ENCODE assay signal across 8 cellular contexts in the genomic region with DNA sequence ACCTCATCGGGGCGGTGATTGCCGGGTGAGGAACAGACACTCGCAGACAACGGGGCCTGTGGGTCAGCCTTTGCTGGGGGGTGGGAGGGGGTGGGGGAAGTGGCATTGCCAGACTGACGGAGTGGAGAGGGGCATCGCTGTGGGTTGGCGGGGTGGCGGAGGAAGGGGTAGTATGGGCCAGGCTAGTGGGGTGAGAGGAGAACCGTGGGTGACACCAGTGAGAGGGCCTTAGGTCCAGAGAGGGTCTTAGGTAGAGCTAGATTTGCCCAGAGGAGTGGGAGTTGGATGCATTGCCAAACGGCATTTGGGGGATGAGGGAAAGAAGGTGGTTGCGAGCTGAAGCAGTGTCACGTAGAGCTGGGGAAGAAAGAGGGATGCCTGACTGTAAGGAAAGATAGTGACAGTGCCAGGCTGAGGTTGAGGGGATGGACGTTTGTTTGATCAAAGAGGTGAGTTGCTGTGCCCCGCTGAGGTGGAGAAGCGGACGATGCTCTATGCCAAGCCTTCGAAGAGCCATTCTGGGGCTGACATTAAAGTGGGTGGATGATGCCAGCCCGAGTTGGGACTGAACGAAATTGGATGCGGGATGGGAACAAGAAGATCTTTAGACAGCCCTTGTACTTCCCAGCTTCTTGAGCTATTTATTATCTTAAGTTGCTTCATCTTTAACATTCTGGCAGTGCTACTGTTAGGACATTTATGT. TPM values are rescaled to one million over a fixed set of nuclear protein-coding genes. Genes with fewer than 3 reads are reported as not detected.
DNase-seq lines count a peak whose midpoint lies in the region; ATAC-seq and TF ChIP-seq lines count a peak whose summit lies in the region.

No MANE protein-coding gene starts in this region.

- peaks cover 8% of the 10 kb centered on the region for H3K36me3 ChIP-seq in ectodermal cell (ENCODE audit: control insufficient read depth, insufficient read depth, low read length)
- H3K36me3 ChIP-seq in neural cell (ENCODE audit: insufficient read depth, low read length) = no peaks in the 10 kb centered on the region

- no peak for TF ChIP-seq EP300 in neural cell (conservative IDR thresholded peaks at IDR 0.05; ENCODE audit: poor library complexity, severe bottlenecking)

- H3K9me3 ChIP-seq in CD4-positive, alpha-beta T cell (ENCODE audit: control insufficient read depth, low read length) = no peaks in the 10 kb centered on the region
- H3K9me3 ChIP-seq in ectodermal cell (ENCODE audit: control insufficient read depth, low read length) = no peaks in the 10 kb centered on the region
- H3K9me3 ChIP-seq in neural cell (ENCODE audit: low read length) = no peaks in the 10 kb centered on the region

- 14 to 16% methylated on average over 21 of the region's 21 CpGs for WGBS in ectodermal cell, 2 experiments

- peak overlapping the region; percentile 94 for H3K27ac ChIP-seq in CD4-positive, alpha-beta T cell (ENCODE audit: low read depth, low read length)
- H3K27ac ChIP-seq in ectodermal cell (ENCODE audit: insufficient read depth, low read depth, low read length, poor library complexity, severe bottlenecking) = no peak overlapping the region
- peak overlapping the region; percentile 81 for H3K27ac ChIP-seq in neural cell (ENCODE audit: low read length)

- peaks cover 15% of the 10 kb centered on the region for H3K79me2 ChIP-seq in neural cell (replicated peaks; ENCODE audit: insufficient read depth, low read length)

- H4K20me1 ChIP-seq in neural cell (ENCODE audit: insufficient read depth) = no peaks in the 10 kb centered on the region

- H3K4me1 ChIP-seq in ectodermal cell (ENCODE audit: control insufficient read depth, insufficient read depth, low read length) = no peaks in the 10 kb centered on the region

- H3K4me1 Mint-ChIP-seq in CD4-positive, alpha-beta T cell (ENCODE audit: low read depth) = peaks cover 72% of the 10 kb centered on the region

- intact Hi-C loops in CD4-positive, alpha-beta T cell (cut with DNase I, micrococcal nuclease) = loop anchor here (1.0 to 10.0 kb wide), 7 partner anchors 212 to 984 kb away; a partner anchor contains a TSS

- no peaks in the 10 kb centered on the region for H3F3A ChIP-seq in neural cell (ENCODE audit: insufficient read depth, low read length, poor library complexity, severe bottlenecking)

- H2AFZ ChIP-seq in neural cell (ENCODE audit: low read depth, low read length) = peak overlapping the region; percentile 62

- H3K9me3 Mint-ChIP-seq in CD4-positive, alpha-beta T cell = no peaks in the 10 kb centered on the region

- H3K4me2 ChIP-seq in neural cell (ENCODE audit: low read length) = peak overlapping the region; percentile 89

- no peak for ATAC-seq in CD4-positive, alpha-beta T cell (ENCODE audit: poor library complexity)

- H3K4me3 Mint-ChIP-seq in CD4-positive, alpha-beta T cell = peak overlapping the region; percentile 99

- peak overlapping the region; percentile 83 for H3K4me3 ChIP-seq in ectodermal cell (ENCODE audit: insufficient read depth, low read depth, low read length)
- peak overlapping the region; percentile 81 for H3K4me3 ChIP-seq in neural cell (ENCODE audit: low read length)

- no peaks in the 10 kb centered on the region for H3K27me3 Mint-ChIP-seq in CD4-positive, alpha-beta T cell

- TF ChIP-seq CTCF in CD4-positive, alpha-beta T cell (IDR thresholded peaks at IDR 0.05) = no peak
- TF ChIP-seq CTCF in neural cell (IDR thresholded peaks at IDR 0.05; ENCODE audit: poor library complexity, severe bottlenecking) = no peak

- CTCF ChIA-PET in CD4-positive, alpha-beta T cell (lab: Charles Lee) = interaction anchor here (0.9 to 2.2 kb wide), 6 partner anchors 31 to 628 kb away, joined by 3 to 6 read pairs (median 5); a partner anchor contains a TSS

- POLR2A ChIA-PET in CD4-positive, alpha-beta T cell (lab: Charles Lee) = interaction anchor here (0.8 to 3.0 kb wide), 20 partner anchors 9 to 1174 kb away, joined by 3 to 59 read pairs (median 4); a partner anchor contains a TSS

- peak overlapping the region; percentile 94 for H3K27ac Mint-ChIP-seq in CD4-positive, alpha-beta T cell

- TF ChIP-seq RAD21 in neural cell (conservative IDR thresholded peaks at IDR 0.05) = no peak

- H3K27me3 ChIP-seq in CD4-positive, alpha-beta T cell (ENCODE audit: control insufficient read depth, insufficient read depth, low read length) = no peaks in the 10 kb centered on the region
- H3K27me3 ChIP-seq in ectodermal cell (ENCODE audit: control insufficient read depth, insufficient read depth, low read length, poor library complexity, severe bottlenecking) (no peaks in the 10 kb centered on the region), neural cell (ENCODE audit: insufficient read depth, low read depth, low read length) (no peaks in the 10 kb centered on the region)

- DNase-seq in CD4-positive, alpha-beta T cell = no peak
- DNase-seq in NCI-H69 (lab: John Stamatoyannopoulos, UW) (peak; percentile 20), activated gamma-delta T cell treated with Interleukin-2 at 50 U/mL for 16 hours (no peak), H4 (ENCODE audit: low spot score) (no peak), superior temporal gyrus (ENCODE audit: extremely low spot score) (no peak), GDM1 (lab: John Stamatoyannopoulos, UW) (no peak)

- H3K9ac ChIP-seq in neural cell (ENCODE audit: low read length) = peak overlapping the region; percentile 84

- no peaks in the 10 kb centered on the region for H3K9me2 ChIP-seq in neural cell (ENCODE audit: insufficient read depth, low read length)

- peaks cover 70% of the 10 kb centered on the region for H3K36me3 Mint-ChIP-seq in CD4-positive, alpha-beta T cell (ENCODE audit: low read depth)

TF ChIP-seq in neural cell, 6 proteins besides CTCF, POLR2A, EP300 and RAD21:
- TF ChIP-seq SMC3 (conservative IDR thresholded peaks at IDR 0.05; ENCODE audit: poor library complexity) (no peak), TAF1 (IDR thresholded peaks at IDR 0.05; ENCODE audit: low read depth) (no peak), POLR2AphosphoS5 (IDR thresholded peaks at IDR 0.05) (no peak), MXI1 (conservative IDR thresholded peaks at IDR 0.05; ENCODE audit: poor library complexity, severe bottlenecking) (no peak)
- TF ChIP-seq, protein P1, sequence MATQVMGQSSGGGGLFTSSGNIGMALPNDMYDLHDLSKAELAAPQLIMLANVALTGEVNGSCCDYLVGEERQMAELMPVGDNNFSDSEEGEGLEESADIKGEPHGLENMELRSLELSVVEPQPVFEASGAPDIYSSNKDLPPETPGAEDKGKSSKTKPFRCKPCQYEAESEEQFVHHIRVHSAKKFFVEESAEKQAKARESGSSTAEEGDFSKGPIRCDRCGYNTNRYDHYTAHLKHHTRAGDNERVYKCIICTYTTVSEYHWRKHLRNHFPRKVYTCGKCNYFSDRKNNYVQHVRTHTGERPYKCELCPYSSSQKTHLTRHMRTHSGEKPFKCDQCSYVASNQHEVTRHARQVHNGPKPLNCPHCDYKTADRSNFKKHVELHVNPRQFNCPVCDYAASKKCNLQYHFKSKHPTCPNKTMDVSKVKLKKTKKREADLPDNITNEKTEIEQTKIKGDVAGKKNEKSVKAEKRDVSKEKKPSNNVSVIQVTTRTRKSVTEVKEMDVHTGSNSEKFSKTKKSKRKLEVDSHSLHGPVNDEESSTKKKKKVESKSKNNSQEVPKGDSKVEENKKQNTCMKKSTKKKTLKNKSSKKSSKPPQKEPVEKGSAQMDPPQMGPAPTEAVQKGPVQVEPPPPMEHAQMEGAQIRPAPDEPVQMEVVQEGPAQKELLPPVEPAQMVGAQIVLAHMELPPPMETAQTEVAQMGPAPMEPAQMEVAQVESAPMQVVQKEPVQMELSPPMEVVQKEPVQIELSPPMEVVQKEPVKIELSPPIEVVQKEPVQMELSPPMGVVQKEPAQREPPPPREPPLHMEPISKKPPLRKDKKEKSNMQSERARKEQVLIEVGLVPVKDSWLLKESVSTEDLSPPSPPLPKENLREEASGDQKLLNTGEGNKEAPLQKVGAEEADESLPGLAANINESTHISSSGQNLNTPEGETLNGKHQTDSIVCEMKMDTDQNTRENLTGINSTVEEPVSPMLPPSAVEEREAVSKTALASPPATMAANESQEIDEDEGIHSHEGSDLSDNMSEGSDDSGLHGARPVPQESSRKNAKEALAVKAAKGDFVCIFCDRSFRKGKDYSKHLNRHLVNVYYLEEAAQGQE (IDR thresholded peaks at IDR 0.05; ENCODE audit: borderline replicate concordance) = no peak

RNA-seq across cellular contexts. Expression of a gene that starts 0.6 kb away (rescaled TPM):
- 10 to 100 TPM; 69.3 to 70.3 TPM for total RNA-seq in CD4-positive, alpha-beta T cell
- 81.0 TPM for polyA plus RNA-seq in ectodermal cell (2013, experiment 1 of 4)
- polyA plus RNA-seq in ectodermal cell (2013, experiment 2 of 4) = 76.8 TPM
- polyA plus RNA-seq in ectodermal cell (2013, experiment 3 of 4) = 57.8 TPM
- polyA plus RNA-seq in ectodermal cell (2013, experiment 4 of 4) = 63.9 TPM
- 100.0 and 108 TPM in 2 replicates for polyA plus RNA-seq in neural cell
- polyA minus RNA-seq in neural cell = 64.8 and 78.5 TPM in 2 replicates
- 155 and 159 TPM in 2 replicates for total RNA-seq in H4 (2014; rRNA removed; shearing (Covaris generic))

RNA-seq across cellular contexts. Expression of a gene that starts 4.0 kb away (rescaled TPM):
- total RNA-seq in CD4-positive, alpha-beta T cell = 1 to 10 TPM; 7.6 to 8.1 TPM
- 25.3 TPM for polyA plus RNA-seq in ectodermal cell (2013, experiment 1 of 4)
- 19.3 TPM for polyA plus RNA-seq in ectodermal cell (2013, experiment 2 of 4)
- polyA plus RNA-seq in ectodermal cell (2013, experiment 3 of 4) = 17.6 TPM
- polyA plus RNA-seq in ectodermal cell (2013, experiment 4 of 4) = 18.7 TPM
- polyA plus RNA-seq in neural cell = 11.6 and 13.4 TPM in 2 replicates
- polyA minus RNA-seq in neural cell = 17.0 and 19.0 TPM in 2 replicates
- 21.4 and 25.5 TPM in 2 replicates for total RNA-seq in H4 (2014; rRNA removed; shearing (Covaris generic))

RNA-seq across cellular contexts. Expression of a gene that starts 26.9 kb away (rescaled TPM):
- total RNA-seq in CD4-positive, alpha-beta T cell = 1 to 10 TPM; 1.9 to 2.3 TPM
- 3.3 TPM for polyA plus RNA-seq in ectodermal cell (2013, experiment 1 of 4)
- polyA plus RNA-seq in ectodermal cell (2013, experiment 2 of 4) = 3.8 TPM
- 1.5 TPM for polyA plus RNA-seq in ectodermal cell (2013, experiment 3 of 4)
- polyA plus RNA-seq in ectodermal cell (2013, experiment 4 of 4) = 3.0 TPM
- polyA plus RNA-seq in neural cell = 6.7 and 7.7 TPM in 2 replicates
- polyA minus RNA-seq in neural cell = 2.4 TPM in 2 replicates
- total RNA-seq in H4 (2014; rRNA removed; shearing (Covaris generic)) = 0.10 TPM in 1 of 2 replicates, not detected in the other

RNA-seq across cellular contexts. Expression of a gene that starts 41.8 kb away (rescaled TPM):
- total RNA-seq in CD4-positive, alpha-beta T cell = not detected
- not detected for polyA plus RNA-seq in ectodermal cell (2013, experiment 1 of 4)
- polyA plus RNA-seq in ectodermal cell (2013, experiment 2 of 4) = 0.34 TPM
- polyA plus RNA-seq in ectodermal cell (2013, experiment 3 of 4) = 0.27 TPM
- polyA plus RNA-seq in ectodermal cell (2013, experiment 4 of 4) = 0.24 TPM
- polyA plus RNA-seq in neural cell = 0.40 and 1.1 TPM in 2 replicates
- polyA minus RNA-seq in neural cell = 0.97 and 1.6 TPM in 2 replicates
- not detected in 2 replicates for total RNA-seq in H4 (2014; rRNA removed; shearing (Covaris generic))
